Comparison of ENCODE assay signal across 16 cellular contexts in the genomic region with DNA sequence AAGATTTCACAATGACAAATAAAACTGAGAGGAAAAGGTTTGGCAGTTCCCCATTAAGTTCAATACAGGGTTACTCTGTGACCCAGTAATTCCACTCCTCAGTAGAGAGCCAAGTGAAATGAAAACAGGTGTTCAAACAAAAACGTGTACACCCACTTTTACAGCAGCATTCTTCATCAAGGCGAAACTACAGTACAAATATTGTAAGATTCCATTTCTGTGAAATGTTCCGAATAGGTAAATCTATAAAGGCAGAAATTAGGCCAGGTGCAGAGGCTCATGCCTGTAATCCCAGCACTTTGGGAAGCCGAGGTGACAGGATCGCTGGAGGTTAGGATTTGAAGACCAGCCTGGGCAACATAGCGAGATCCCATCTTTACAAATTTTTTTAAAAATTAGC. TPM values are rescaled to one million over a fixed set of nuclear protein-coding genes. Genes with fewer than 3 reads are reported as not detected.
DNase-seq lines count a peak whose midpoint lies in the region; ATAC-seq, FAIRE-seq and TF ChIP-seq lines count a peak whose summit lies in the region.
"Had no signal": no experiment of that assay in that cellular context is flagged by ENCODE, and none has a peak within 500 bp of the region (broad histone marks: within the 10 kb centered on the region; RNA-seq: fewer than 3 reads in every experiment).

No MANE protein-coding gene starts in this region.

- no peak overlapping the region for H3K4me3 ChIP-seq in H1 (ENCODE audit: extremely low read depth in 1 of 4, insufficient read depth in 2 of 4, low read depth in 3 of 4, low read length in 4 of 4)
- no peak overlapping the region for H3K4me3 ChIP-seq in small intestine (ENCODE audit: low read depth in 1 of 2, low read length in 2 of 2)
- H3K4me3 ChIP-seq: SJCRH30, smooth muscle cell had no signal

- no peak overlapping the region for H2BK120ac ChIP-seq in H1 (replicated peaks; ENCODE audit: low read depth, low read length)

- no peak for TF ChIP-seq EP300 in H1 (IDR thresholded peaks at IDR 0.05; ENCODE audit: borderline replicate concordance in 1 of 2, low read depth in 2 of 2, low read length in 2 of 2)

- H2AFZ ChIP-seq in H1 (ENCODE audit: low read length) = no peak overlapping the region

- DNase-seq in NCI-H1092 treated with DMSO at 0.1 percent for 48 hours (lab: John Stamatoyannopoulos, UW) (peak; percentile 35), NCI-H1092 (lab: John Stamatoyannopoulos, UW) (no peak), NCI-H2196 (lab: John Stamatoyannopoulos, UW; ENCODE audit: unreplicated experiment) (peak; percentile 50), H1 (ENCODE audit: low read depth in 1 of 2, low spot score in 2 of 2) (no peak), small intestine (peak; percentile 53), anterior cingulate cortex (lab: John Stamatoyannopoulos, UW) (no peak)
- DNase-seq in stimulated activated CD8-positive, alpha-beta memory T cell treated with anti-CD3 and anti-CD28 coated beads, Interleukin-4, amount 100 ng/mL, for 48 hours = no peak
- DNase-seq: DMS 273 treated with DMSO at 0.1 percent for 48 hours, kidney, NCI-H524 treated with DMSO at 0.1 percent for 48 hours, SJCRH30 had no signal

- CTCF ChIA-PET in H1 (lab: Charles Lee; ENCODE audit: partially characterized antibody) = interaction anchor here (0.8 to 1.3 kb wide), 3 partner anchors 9 to 27 kb away, joined by 4 to 5 read pairs (median 4); partner anchors contain the start of gene GDF15

- H3K56ac ChIP-seq in H1 (replicated peaks; ENCODE audit: insufficient read length, low read depth, low read length) = no peak overlapping the region

- H3K79me2 ChIP-seq in H1 (ENCODE audit: control insufficient read depth in 1 of 2, insufficient read depth in 2 of 2, low read length in 2 of 2) = no peaks in the 10 kb centered on the region

- 95% methylated on average over 6 of the region's 6 CpGs; no CpG with 5 or more reads in 1 of the 2 experiments for WGBS in H1 (ENCODE audit: extremely low coverage in 1 of 2, insufficient coverage in 1 of 2, insufficient read length in 1 of 2, insufficient replicate concordance in 2 of 2, low coverage in 1 of 2, low lambda C conversion rate in 2 of 2, missing lambda C conversion rate in 1 of 2), 2 experiments
- 15 to 62% (median 35%) methylated on average over 6 of the region's 6 CpGs for WGBS in small intestine, 3 donors

- TF ChIP-seq RAD21 in H1 (IDR thresholded peaks at IDR 0.05 in 1 of 2, conservative IDR thresholded peaks at IDR 0.05 in 1 of 2; ENCODE audit: low read depth in 2 of 2, low read length in 2 of 2) = no peak

- H3K23ac ChIP-seq in H1 (ENCODE audit: insufficient read length) = no peak overlapping the region

- FAIRE-seq in H1 (lab: Jason Lieb, UNC) (no peak), small intestine (lab: Jason Lieb, UNC) (no peak)
- FAIRE-seq: A204.1, endometrium, kidney had no signal

- H4K91ac ChIP-seq in H1 (replicated peaks; ENCODE audit: insufficient read length, low read length) = no peak overlapping the region

- H2BK12ac ChIP-seq in H1 (ENCODE audit: low read depth, low read length) = 0 out of 2 replicates have a peak overlapping the region, but pooled peaks have one; percentile 60

- H3K14ac ChIP-seq in H1 (ENCODE audit: insufficient read length) = no peak overlapping the region

- H3K4me2 ChIP-seq in H1 (ENCODE audit: insufficient read depth in 1 of 2, low read depth in 2 of 2, low read length in 2 of 2) = no peak overlapping the region
- H3K4me2 ChIP-seq: smooth muscle cell had no signal

- no peaks in the 10 kb centered on the region for H3K23me2 ChIP-seq in H1 (ENCODE audit: low read depth, low read length)

- no peak for TF ChIP-seq POLR2A in H1 (IDR thresholded peaks at IDR 0.05; ENCODE audit: control extremely low read depth in 1 of 2, low read depth in 2 of 2, low read length in 2 of 2)

- no peak overlapping the region for H4K5ac ChIP-seq in H1 (ENCODE audit: insufficient read length, low read depth, low read length)

- no peak overlapping the region for H3K9ac ChIP-seq in H1 (replicated peaks in 1 of 4; ENCODE audit: extremely low read depth in 1 of 4, low read depth in 3 of 4, low read length in 3 of 4)

- POLR2A ChIA-PET in H1 (lab: Charles Lee; ENCODE audit: partially characterized antibody) = interaction anchor here (0.7 to 3.1 kb wide), 4 partner anchors 11 to 45 kb away, joined by 3 to 20 read pairs (median 4); no protein-coding TSS in a partner anchor

- no peak overlapping the region for H2BK5ac ChIP-seq in H1 (ENCODE audit: low read depth, low read length)

- H4K20me1 ChIP-seq in H1 (replicated peaks in 1 of 2; ENCODE audit: control insufficient read depth in 1 of 2, insufficient read depth in 2 of 2, low read length in 2 of 2) = no peaks in the 10 kb centered on the region

- no peak overlapping the region for H4K8ac ChIP-seq in H1 (ENCODE audit: extremely low read depth, insufficient read depth, low read length)

- ATAC-seq in GM19452 (IDR thresholded peaks at IDR 0.05; ENCODE audit: unreplicated experiment) = no peak

- H3K27me3 ChIP-seq in H1 (replicated peaks in 1 of 4; ENCODE audit: control insufficient read depth in 3 of 4, extremely low read depth in 1 of 4, insufficient read depth in 3 of 4, low read length in 3 of 4) (no peaks in the 10 kb centered on the region), small intestine (ENCODE audit: control insufficient read depth in 2 of 2, insufficient read depth in 2 of 2, low read length in 2 of 2) (no peaks in the 10 kb centered on the region)
- H3K27me3 ChIP-seq: SJCRH30 had no signal

- H3K4ac ChIP-seq in H1 (replicated peaks; ENCODE audit: insufficient read length, low read depth, low read length) = no peak overlapping the region

- H2AK5ac ChIP-seq in H1 (ENCODE audit: low read depth, low read length) = no peak overlapping the region

- no peaks in the 10 kb centered on the region for H3K9me3 ChIP-seq in H1 (ENCODE audit: insufficient read depth in 2 of 2, low read depth in 1 of 2, low read length in 1 of 2)
- no peaks in the 10 kb centered on the region for H3K9me3 ChIP-seq in small intestine (ENCODE audit: control insufficient read depth, low read depth)
- H3K9me3 ChIP-seq: SJCRH30 had no signal

- H3K18ac ChIP-seq in H1 (ENCODE audit: extremely low read depth, low read length) = no peak overlapping the region

- H3K4me1 ChIP-seq in H1 (replicated peaks in 1 of 4; ENCODE audit: control insufficient read depth in 3 of 4, insufficient read depth in 4 of 4, low read length in 3 of 4) = peaks cover 3 to 20% (median 9%) of the 10 kb centered on the region in 4 experiments; a peak in 6 of 7 replicates
- peaks cover 0 to 16% of the 10 kb centered on the region in 2 donors for H3K4me1 ChIP-seq in small intestine (ENCODE audit: control insufficient read depth in 2 of 2, insufficient read depth in 1 of 2, low read depth in 1 of 2, low read length in 1 of 2)

- H3K27ac ChIP-seq in H1 (ENCODE audit: low read depth, low read length) (no peak overlapping the region), small intestine (ENCODE audit: low read depth in 1 of 2, low read length in 1 of 2) (peak overlapping the region in 1 of 2 donors; percentile 17)
- H3K27ac ChIP-seq: SJCRH30 had no signal

- peak overlapping the region; percentile 23; the same call in 1 of the 2 replicates for H2BK20ac ChIP-seq in H1 (ENCODE audit: low read length)

- H3K36me3 ChIP-seq in H1 (ENCODE audit: control insufficient read depth in 2 of 4, insufficient read depth in 4 of 4, low read length in 3 of 4) (no peaks in the 10 kb centered on the region), small intestine (ENCODE audit: control insufficient read depth in 2 of 2, insufficient read depth in 2 of 2, low read length in 2 of 2) (no peaks in the 10 kb centered on the region)
- H3K36me3 ChIP-seq: SJCRH30 had no signal

- TF ChIP-seq CTCF in H1 (IDR thresholded peaks at IDR 0.05; ENCODE audit: control extremely low read depth in 1 of 3, insufficient read depth in 1 of 3, low read depth in 1 of 3, low read length in 3 of 3) = no peak

- H2BK15ac ChIP-seq in H1 (ENCODE audit: low read length) = no peak overlapping the region

- H3K79me1 ChIP-seq in H1 (ENCODE audit: low read depth, low read length) = no peaks in the 10 kb centered on the region

RNA-seq across cellular contexts. Expression of gene GDF15, which starts 8.9 kb away (rescaled TPM):
- 4.1 and 5.0 TPM in 2 replicates for total RNA-seq in H1 (2021; fragmentation: NEBNext Ultra II Directional; extraction: Animal tissue kit (Norgen Biotek cat#: 25700))
- polyA plus RNA-seq in H1 (2011; rRNA removed) (8.5 and 18.8 TPM in 2 replicates), small intestine (10 to 100 TPM in 2 of 3 donors, 1 to 10 TPM in 1; 4.5 to 27.5 (median 12.7) TPM)
- 8.2 TPM for polyA plus RNA-seq in H1 (2011; cell fraction: cytosol; rRNA removed)
- 17.2 TPM for polyA plus RNA-seq in H1 (2011; cell fraction: nucleus; rRNA removed)
- polyA plus RNA-seq in H1 (2012, experiment 1 of 2) = 4.9 to 6.1 TPM (median 5.6 TPM) in 4 replicates
- polyA plus RNA-seq in H1 (2012, experiment 2 of 2) = 5.5 TPM
- 11.8 TPM for polyA plus RNA-seq in H1 (2013, experiment 1 of 2)
- polyA plus RNA-seq in H1 (2013, experiment 2 of 2) = 14.4 TPM
- polyA minus RNA-seq in H1 (2011; rRNA and poly(A)+ RNA removed) = 1.1 and 2.9 TPM in 2 replicates
- polyA minus RNA-seq in H1 (2011; cell fraction: cytosol; rRNA and poly(A)+ RNA removed) = 6.8 TPM
- 9.7 TPM for polyA minus RNA-seq in H1 (2011; cell fraction: nucleus; rRNA and poly(A)+ RNA removed)

RNA-seq across cellular contexts. Expression of gene LRRC25, which starts 20.4 kb away (rescaled TPM):
- total RNA-seq in H1 (2021; fragmentation: NEBNext Ultra II Directional; extraction: Animal tissue kit (Norgen Biotek cat#: 25700)) = 0.20 and 0.23 TPM in 2 replicates
- polyA plus RNA-seq in H1 (2011; rRNA removed) (0.31 and 0.41 TPM in 2 replicates), small intestine (1 to 10 TPM in 2 of 3 donors, under 1 TPM in 1; 0.89 to 5.1 (median 3.2) TPM)
- polyA plus RNA-seq in H1 (2011; cell fraction: cytosol; rRNA removed) = 0.35 TPM
- polyA plus RNA-seq in H1 (2011; cell fraction: nucleus; rRNA removed) = 0.30 TPM
- 0.09 to 0.29 TPM (median 0.19 TPM) in 3 of 4 replicates, not detected in the other for polyA plus RNA-seq in H1 (2012, experiment 1 of 2)
- polyA plus RNA-seq in H1 (2012, experiment 2 of 2) = 0.16 TPM
- 0.14 TPM for polyA plus RNA-seq in H1 (2013, experiment 1 of 2)
- polyA plus RNA-seq in H1 (2013, experiment 2 of 2) = 0.13 TPM
- 0.35 and 0.46 TPM in 2 replicates for polyA minus RNA-seq in H1 (2011; rRNA and poly(A)+ RNA removed)
- polyA minus RNA-seq in H1 (2011; cell fraction: cytosol; rRNA and poly(A)+ RNA removed) = not detected
- not detected for polyA minus RNA-seq in H1 (2011; cell fraction: nucleus; rRNA and poly(A)+ RNA removed)
- total RNA-seq: M059J, SJCRH30, smooth muscle cell had no signal

RNA-seq across cellular contexts. Expression of gene PGPEP1, which starts 36.6 kb away (rescaled TPM):
- total RNA-seq in H1 (2021; fragmentation: NEBNext Ultra II Directional; extraction: Animal tissue kit (Norgen Biotek cat#: 25700)) = 33.2 and 33.4 TPM in 2 replicates
- polyA plus RNA-seq in H1 (2011; rRNA removed) = 16.6 and 17.0 TPM in 2 replicates
- polyA plus RNA-seq in H1 (2011; cell fraction: cytosol; rRNA removed) = 19.4 TPM
- 29.1 TPM for polyA plus RNA-seq in H1 (2011; cell fraction: nucleus; rRNA removed)
- polyA plus RNA-seq in H1 (2012, experiment 1 of 2) = 21.0 to 25.1 TPM (median 23.6 TPM) in 4 replicates
- 19.1 TPM for polyA plus RNA-seq in H1 (2012, experiment 2 of 2)
- polyA plus RNA-seq in H1 (2013, experiment 1 of 2) = 41.9 TPM
- polyA plus RNA-seq in H1 (2013, experiment 2 of 2) = 41.8 TPM
- polyA minus RNA-seq in H1 (2011; rRNA and poly(A)+ RNA removed) = 58.5 and 73.6 TPM in 2 replicates
- 23.0 TPM for polyA minus RNA-seq in H1 (2011; cell fraction: cytosol; rRNA and poly(A)+ RNA removed)
- 27.0 TPM for polyA minus RNA-seq in H1 (2011; cell fraction: nucleus; rRNA and poly(A)+ RNA removed)
- polyA plus RNA-seq in small intestine = 10 to 100 TPM; 29.1 to 47.0 (median 30.3) TPM

RNA-seq across cellular contexts. Expression of gene SSBP4, which starts 42.2 kb away (rescaled TPM):
- total RNA-seq in H1 (2021; fragmentation: NEBNext Ultra II Directional; extraction: Animal tissue kit (Norgen Biotek cat#: 25700)) = 26.4 and 30.5 TPM in 2 replicates
- polyA plus RNA-seq in H1 (2011; rRNA removed) = 33.7 and 51.3 TPM in 2 replicates
- 28.5 TPM for polyA plus RNA-seq in H1 (2011; cell fraction: cytosol; rRNA removed)
- polyA plus RNA-seq in H1 (2011; cell fraction: nucleus; rRNA removed) = 60.9 TPM
- 11.5 to 29.1 TPM (median 22.0 TPM) in 4 replicates for polyA plus RNA-seq in H1 (2012, experiment 1 of 2)
- 26.6 TPM for polyA plus RNA-seq in H1 (2012, experiment 2 of 2)
- 40.7 TPM for polyA plus RNA-seq in H1 (2013, experiment 1 of 2)
- polyA plus RNA-seq in H1 (2013, experiment 2 of 2) = 42.3 TPM
- 1.9 and 3.2 TPM in 2 replicates for polyA minus RNA-seq in H1 (2011; rRNA and poly(A)+ RNA removed)
- 25.3 TPM for polyA minus RNA-seq in H1 (2011; cell fraction: cytosol; rRNA and poly(A)+ RNA removed)
- polyA minus RNA-seq in H1 (2011; cell fraction: nucleus; rRNA and poly(A)+ RNA removed) = 21.7 TPM
- polyA plus RNA-seq in small intestine = 10 to 100 TPM; 15.9 to 51.7 (median 36.7) TPM

RNA-seq across cellular contexts. Expression of gene LSM4, which starts 54.1 kb away (rescaled TPM):
- total RNA-seq in H1 (2021; fragmentation: NEBNext Ultra II Directional; extraction: Animal tissue kit (Norgen Biotek cat#: 25700)) = 319 and 344 TPM in 2 replicates
- polyA plus RNA-seq in H1 (2011; rRNA removed) = 302 and 380 TPM in 2 replicates
- polyA plus RNA-seq in H1 (2011; cell fraction: cytosol; rRNA removed) = 472 TPM
- 307 TPM for polyA plus RNA-seq in H1 (2011; cell fraction: nucleus; rRNA removed)
- 245 to 329 TPM (median 314 TPM) in 4 replicates for polyA plus RNA-seq in H1 (2012, experiment 1 of 2)
- polyA plus RNA-seq in H1 (2012, experiment 2 of 2) = 316 TPM
- 312 TPM for polyA plus RNA-seq in H1 (2013, experiment 1 of 2)
- 316 TPM for polyA plus RNA-seq in H1 (2013, experiment 2 of 2)
- polyA minus RNA-seq in H1 (2011; rRNA and poly(A)+ RNA removed) = 47.1 and 48.2 TPM in 2 replicates
- polyA minus RNA-seq in H1 (2011; cell fraction: cytosol; rRNA and poly(A)+ RNA removed) = 90.1 TPM
- polyA minus RNA-seq in H1 (2011; cell fraction: nucleus; rRNA and poly(A)+ RNA removed) = 101 TPM
- 100 to 1,000 TPM; 166 to 269 (median 206) TPM for polyA plus RNA-seq in small intestine

Comparison
In these comparisons a context has a peak if more than half of its experiments do, and no peak if none do; other contexts are left out.
1. DNase-seq: peak in NCI-H1092 treated with DMSO at 0.1 percent for 48 hours (single experiment), NCI-H2196 (single experiment) and small intestine (single experiment); none in NCI-H1092 (single experiment), H1 (0 of 2), stimulated activated CD8-positive, alpha-beta memory T cell treated with anti-CD3 and anti-CD28 coated beads, Interleukin-4, amount 100 ng/mL, for 48 hours (single experiment) and anterior cingulate cortex (0 of 58).